ENCODE assay signal across 10 cellular contexts in genomic region chr19:15303105-15303780, GRCh38. TPM values are rescaled to one million over a fixed set of nuclear protein-coding genes. Genes with fewer than 3 reads are reported as not detected.
DNase-seq lines count a peak whose midpoint lies in the region; ATAC-seq, FAIRE-seq and TF ChIP-seq lines count a peak whose summit lies in the region.
"Had no signal": no experiment of that assay in that cellular context is flagged by ENCODE, and none has a peak within 500 bp of the region (broad histone marks: within the 10 kb centered on the region; RNA-seq: fewer than 3 reads in every experiment).

No MANE protein-coding gene starts in this region.

- H3K9me3 ChIP-seq in stomach (no peaks in the 10 kb centered on the region), thyroid gland (no peaks in the 10 kb centered on the region), kidney (ENCODE audit: control insufficient read depth in 1 of 2, low read length in 2 of 2) (no peaks in the 10 kb centered on the region)

- H3K4me1 ChIP-seq in stomach (peaks cover 68 to 95% (median 86%) of the 10 kb centered on the region in 4 donors), thyroid gland (peaks cover 69 to 82% of the 10 kb centered on the region in 2 donors), kidney (ENCODE audit: control insufficient read depth in 1 of 2, insufficient read depth in 1 of 2, low read depth in 1 of 2, low read length in 2 of 2) (peaks cover 25 to 43% of the 10 kb centered on the region in 2 donors)

- TF ChIP-seq CTCF in stomach (IDR thresholded peaks at IDR 0.05): no peak
- TF ChIP-seq CTCF in thyroid gland (IDR thresholded peaks at IDR 0.05): no peak
- no peak for TF ChIP-seq CTCF in kidney (IDR thresholded peaks at IDR 0.05; ENCODE audit: borderline replicate concordance, extremely low read depth, insufficient read depth)

- H3K4me3 Mint-ChIP-seq in activated CD4-positive, alpha-beta T cell treated with anti-CD3 and anti-CD28 coated beads, Interleukin-2, amount 10 ng/mL, durations not matched to agents 24 days and 14 days: no peak overlapping the region
- H3K4me3 Mint-ChIP-seq in activated T-helper 2 cell treated with anti-CD3 and anti-CD28 coated beads, Interferon-gamma antibody, Interleukin-2, Interleukin-4, amounts not matched to agents 10 μg/mL and 5 μg/mL and 100 μg/mL, durations not matched to agents 14 hours and 24 hours and 36 hours (ENCODE audit: low read depth): no peak overlapping the region

- H3K9me3 Mint-ChIP-seq in activated CD4-positive, alpha-beta T cell treated with anti-CD3 and anti-CD28 coated beads, Interleukin-2, amount 10 ng/mL, durations not matched to agents 24 days and 14 days: no peaks in the 10 kb centered on the region
- no peaks in the 10 kb centered on the region for H3K9me3 Mint-ChIP-seq in activated T-helper 2 cell treated with anti-CD3 and anti-CD28 coated beads, Interferon-gamma antibody, Interleukin-2, Interleukin-4, amounts not matched to agents 10 μg/mL and 5 μg/mL and 100 μg/mL, durations not matched to agents 14 hours and 24 hours and 36 hours

- H3K36me3 ChIP-seq in stomach: no peaks in the 10 kb centered on the region
- no peaks in the 10 kb centered on the region for H3K36me3 ChIP-seq in thyroid gland
- H3K36me3 ChIP-seq in kidney (ENCODE audit: control insufficient read depth in 1 of 2, insufficient read depth in 2 of 2, low read length in 2 of 2): peaks cover 0 to 2% of the 10 kb centered on the region in 2 donors

- intact Hi-C loops in activated CD4-positive, alpha-beta T cell treated with anti-CD3 and anti-CD28 coated beads, Interleukin-2, amount 10 ng/mL, durations not matched to agents 24 days and 14 days (cut with micrococcal nuclease): loop anchor here (5.0 kb wide), 1 partner anchor 164 kb away; no protein-coding TSS in a partner anchor
- intact Hi-C loops in activated T-helper 2 cell treated with anti-CD3 and anti-CD28 coated beads, Interferon-gamma antibody, Interleukin-2, Interleukin-4, amounts not matched to agents 10 μg/mL and 5 μg/mL and 100 μg/mL, durations not matched to agents 14 hours and 24 hours and 36 hours (cut with micrococcal nuclease): no loop called here
- intact Hi-C loops in left colon (cut with DNase I, micrococcal nuclease) (no loop called here), stomach (cut with DNase I; ENCODE audit: low total_unique reads) (no loop called here), thyroid gland (cut with DNase I) (no loop called here), kidney (cut with DNase I) (no loop called here)

- no peak for TF ChIP-seq EP300 in stomach (IDR thresholded peaks at IDR 0.05)

- H3K27me3 Mint-ChIP-seq in activated CD4-positive, alpha-beta T cell treated with anti-CD3 and anti-CD28 coated beads, Interleukin-2, amount 10 ng/mL, durations not matched to agents 24 days and 14 days: no peaks in the 10 kb centered on the region
- no peaks in the 10 kb centered on the region for H3K27me3 Mint-ChIP-seq in activated T-helper 2 cell treated with anti-CD3 and anti-CD28 coated beads, Interferon-gamma antibody, Interleukin-2, Interleukin-4, amounts not matched to agents 10 μg/mL and 5 μg/mL and 100 μg/mL, durations not matched to agents 14 hours and 24 hours and 36 hours (ENCODE audit: low read depth)

- H3K9ac ChIP-seq in kidney (ENCODE audit: low read length in 2 of 2): no peak overlapping the region

- peak; percentile 56 for ATAC-seq in left colon

- DNase-seq in activated CD4-positive, alpha-beta T cell treated with anti-CD3 and anti-CD28 coated beads, Interleukin-2, amount 10 ng/mL, durations not matched to agents 24 days and 14 days: no peak
- no peak for DNase-seq in activated CD4-positive, alpha-beta T cell treated with anti-CD3 and anti-CD28 coated beads for 1 hour
- no peak for DNase-seq in activated T-helper 2 cell treated with anti-CD3 and anti-CD28 coated beads, Interferon-gamma antibody, Interleukin-2, Interleukin-4, amounts not matched to agents 10 μg/mL and 5 μg/mL and 100 μg/mL, durations not matched to agents 14 hours and 24 hours and 36 hours (ENCODE audit: low spot score)
- DNase-seq in left colon (no peak), stomach (no peak), thyroid gland (no peak), dedifferentiated amniotic fluid mesenchymal stem cell (ENCODE audit: extremely low spot score) (no peak), kidney (no peak)
- DNase-seq: activated CD4-positive, alpha-beta T cell treated with anti-CD3 and anti-CD28 coated beads, Interleukin-2, amount 50 U/mL, for 1 hour; NCI-H1105 had no signal

- no peak for FAIRE-seq in kidney (lab: Jason Lieb, UNC)

- WGBS in stomach, 5 donors: 17 to 32% (median 26%) methylated on average over 7 of the region's 7 CpGs
- 79 to 81% methylated on average over 7 of the region's 7 CpGs for WGBS in thyroid gland, 2 donors

- H3K4me3 ChIP-seq in stomach (no peak overlapping the region), thyroid gland (replicated peaks in 1 of 3) (no peak overlapping the region), kidney (ENCODE audit: low read length in 2 of 2) (peak overlapping the region in 1 of 2 donors; percentile 2)

- H3K36me3 Mint-ChIP-seq in activated CD4-positive, alpha-beta T cell treated with anti-CD3 and anti-CD28 coated beads, Interleukin-2, amount 10 ng/mL, durations not matched to agents 24 days and 14 days (ENCODE audit: low read depth): peaks cover 4% of the 10 kb centered on the region
- H3K36me3 Mint-ChIP-seq in activated T-helper 2 cell treated with anti-CD3 and anti-CD28 coated beads, Interferon-gamma antibody, Interleukin-2, Interleukin-4, amounts not matched to agents 10 μg/mL and 5 μg/mL and 100 μg/mL, durations not matched to agents 14 hours and 24 hours and 36 hours (ENCODE audit: low read depth): peaks cover 15% of the 10 kb centered on the region

- TF ChIP-seq POLR2A in stomach (IDR thresholded peaks at IDR 0.05) (no peak), thyroid gland (IDR thresholded peaks at IDR 0.05) (no peak)

- H3K27ac ChIP-seq in stomach: peak overlapping the region in 4 of 5 donors; percentile 16 to 64 (median 46)
- no peak overlapping the region for H3K27ac ChIP-seq in thyroid gland
- H3K27ac ChIP-seq in kidney (ENCODE audit: low read depth in 2 of 2, low read length in 2 of 2): no peak overlapping the region

- peaks cover 69% of the 10 kb centered on the region for H3K4me1 Mint-ChIP-seq in activated CD4-positive, alpha-beta T cell treated with anti-CD3 and anti-CD28 coated beads, Interleukin-2, amount 10 ng/mL, durations not matched to agents 24 days and 14 days
- H3K4me1 Mint-ChIP-seq in activated T-helper 2 cell treated with anti-CD3 and anti-CD28 coated beads, Interferon-gamma antibody, Interleukin-2, Interleukin-4, amounts not matched to agents 10 μg/mL and 5 μg/mL and 100 μg/mL, durations not matched to agents 14 hours and 24 hours and 36 hours (ENCODE audit: low read depth): peaks cover 63% of the 10 kb centered on the region

- H3K27ac Mint-ChIP-seq in activated CD4-positive, alpha-beta T cell treated with anti-CD3 and anti-CD28 coated beads, Interleukin-2, amount 10 ng/mL, durations not matched to agents 24 days and 14 days: peak overlapping the region; percentile 87
- peak overlapping the region; percentile 91 for H3K27ac Mint-ChIP-seq in activated T-helper 2 cell treated with anti-CD3 and anti-CD28 coated beads, Interferon-gamma antibody, Interleukin-2, Interleukin-4, amounts not matched to agents 10 μg/mL and 5 μg/mL and 100 μg/mL, durations not matched to agents 14 hours and 24 hours and 36 hours

- no peaks in the 10 kb centered on the region for H3K27me3 ChIP-seq in stomach
- no peaks in the 10 kb centered on the region for H3K27me3 ChIP-seq in thyroid gland

RNA-seq across cellular contexts. Expression of gene BRD4, which starts 29.1 kb away (rescaled TPM):
- total RNA-seq in activated CD4-positive, alpha-beta T cell treated with anti-CD3 and anti-CD28 coated beads, Interleukin-2, amount 10 ng/mL, durations not matched to agents 24 days and 14 days: 109 TPM in 2 replicates
- total RNA-seq in activated T-helper 2 cell treated with anti-CD3 and anti-CD28 coated beads, Interferon-gamma antibody, Interleukin-2, Interleukin-4, amounts not matched to agents 10 μg/mL and 5 μg/mL and 100 μg/mL, durations not matched to agents 14 hours and 24 hours and 36 hours: 104 and 108 TPM in 2 replicates
- total RNA-seq in left colon (10 to 100 TPM; 64.6 to 90.7 TPM), stomach (100 to 1,000 TPM in 1 of 5 donors, 10 to 100 TPM in 4; 14.7 to 113 (median 49.7) TPM), thyroid gland (10 to 100 TPM; 20.8 to 78.1 (median 32.4) TPM), kidney (107 TPM)
- polyA plus RNA-seq in stomach (10 to 100 TPM; 10.6 to 21.1 (median 14.8) TPM), kidney (ENCODE audit: insufficient read depth, low read depth, low replicate concordance) (14.3 TPM)

Comparison
In these comparisons a context has a peak if more than half of its experiments do, and no peak if none do; other contexts are left out.
1. H3K27ac ChIP-seq: peak in stomach (4 of 5); none in thyroid gland (0 of 3) and kidney (0 of 2).